Comparison of ENCODE assay signal across 9 cellular contexts in genomic region chr12:51009038-51009437, GRCh38. TPM values are rescaled to one million over a fixed set of nuclear protein-coding genes. Genes with fewer than 3 reads are reported as not detected.
DNase-seq lines count a peak whose midpoint lies in the region; ATAC-seq lines count a peak whose summit lies in the region.
"Had no signal": no experiment of that assay in that cellular context is flagged by ENCODE, and none has a peak within 500 bp of the region (broad histone marks: within the 10 kb centered on the region; RNA-seq: fewer than 3 reads in every experiment).

No MANE protein-coding gene starts in this region.

- peak overlapping the region; percentile 60 to 82 for H3K27ac Mint-ChIP-seq in activated naive CD4-positive, alpha-beta T cell treated with anti-CD3 and anti-CD28 coated beads, Interleukin-2, amount 50 U/mL, for 72 hours

- peak; percentile 78 to 99 for ATAC-seq in activated naive CD4-positive, alpha-beta T cell treated with anti-CD3 and anti-CD28 coated beads, Interleukin-2, amount 50 U/mL, for 72 hours

- H3K36me3 Mint-ChIP-seq in activated naive CD4-positive, alpha-beta T cell treated with anti-CD3 and anti-CD28 coated beads, Interleukin-2, amount 50 U/mL, for 72 hours: peaks cover 6 to 29% of the 10 kb centered on the region in 2 donors

- peak overlapping the region; percentile 83 for H3K27ac ChIP-seq in layer of hippocampus (ENCODE audit: low read depth, low read length)

- DNase-seq in SKM-1 treated with dmso at 0.1 percent for 144 hours (lab: John Stamatoyannopoulos, UW; ENCODE audit: unreplicated experiment) (peak; percentile 34), NCI-H2196 (lab: John Stamatoyannopoulos, UW; ENCODE audit: unreplicated experiment) (no peak), HuH-7.5 (ENCODE audit: low spot score) (no peak), islet precursor cell (no peak)
- peak; percentile 56 to 59 for DNase-seq in activated naive CD4-positive, alpha-beta T cell treated with anti-CD3 and anti-CD28 coated beads, Interleukin-2, amount 50 U/mL, for 72 hours (ENCODE audit: low spot score in 2 of 2)
- peak; percentile 29 for DNase-seq in stimulated activated CD8-positive, alpha-beta memory T cell treated with anti-CD3 and anti-CD28 coated beads, Interleukin-12 subunit alpha, Interleukin-12 subunit beta, amount 100 ng/mL, for 1 hour (ENCODE audit: low read depth)

- no peaks in the 10 kb centered on the region for H3K9me3 Mint-ChIP-seq in activated naive CD4-positive, alpha-beta T cell treated with anti-CD3 and anti-CD28 coated beads, Interleukin-2, amount 50 U/mL, for 72 hours

- H3K27me3 ChIP-seq in layer of hippocampus (ENCODE audit: control insufficient read depth, insufficient read depth, low read length): no peaks in the 10 kb centered on the region

RNA-seq across cellular contexts. Expression of gene SLC11A2, which starts 17.1 kb away (rescaled TPM):
- total RNA-seq in activated naive CD4-positive, alpha-beta T cell treated with anti-CD3 and anti-CD28 coated beads, Interleukin-2, amount 50 U/mL, for 72 hours: 10 to 100 TPM; 34.4 to 38.4 TPM

RNA-seq across cellular contexts. Expression of gene LETMD1, which starts 39.1 kb away (rescaled TPM):
- total RNA-seq in activated naive CD4-positive, alpha-beta T cell treated with anti-CD3 and anti-CD28 coated beads, Interleukin-2, amount 50 U/mL, for 72 hours: 100 to 1,000 TPM in 1 of 2 donors, 10 to 100 TPM in 1; 91.0 to 124 TPM

RNA-seq across cellular contexts. Expression of gene HIGD1C, which starts 56.7 kb away (rescaled TPM):
- not detected for total RNA-seq in activated naive CD4-positive, alpha-beta T cell treated with anti-CD3 and anti-CD28 coated beads, Interleukin-2, amount 50 U/mL, for 72 hours
- total RNA-seq: frontal cortex, HT1080 had no signal

Comparison
In these comparisons a context has a peak if more than half of its experiments do, and no peak if none do; other contexts are left out.
1. DNase-seq: peak in SKM-1 treated with dmso at 0.1 percent for 144 hours (single experiment), activated naive CD4-positive, alpha-beta T cell treated with anti-CD3 and anti-CD28 coated beads, Interleukin-2, amount 50 U/mL, for 72 hours (2 of 2) and stimulated activated CD8-positive, alpha-beta memory T cell treated with anti-CD3 and anti-CD28 coated beads, Interleukin-12 subunit alpha, Interleukin-12 subunit beta, amount 100 ng/mL, for 1 hour (single experiment); none in NCI-H2196 (single experiment), HuH-7.5 (single experiment) and islet precursor cell (single experiment).